Comparison of ENCODE assay signal across 1 cellular context in the genomic region with DNA sequence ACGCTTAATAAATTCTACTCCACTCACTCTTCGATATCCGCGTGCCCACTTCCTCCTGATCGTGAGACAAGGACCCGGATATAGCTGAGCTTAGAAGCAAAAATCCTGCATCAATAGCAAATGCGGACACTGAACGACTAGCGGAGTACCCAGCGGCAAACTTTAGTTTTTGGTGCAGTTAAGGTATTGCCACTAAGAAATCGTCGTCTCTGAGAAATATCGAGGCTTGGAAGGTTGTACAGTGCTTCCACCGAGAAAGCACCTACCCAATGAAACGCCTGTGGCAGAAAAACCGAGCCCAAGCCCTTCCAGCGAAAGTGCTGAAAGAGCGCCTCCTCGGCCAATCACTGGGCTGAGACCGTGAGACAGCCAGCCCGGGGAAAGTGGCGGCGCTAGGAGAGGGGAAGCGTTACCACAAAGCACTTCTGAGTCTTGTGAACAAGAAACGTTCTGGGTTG.
A peak's percentile ranks its signal among the peaks of the same experiment; 100 is the strongest.
TF ChIP-seq lines count a peak whose summit lies in the region.

No MANE protein-coding gene starts in this region.

TF ChIP-seq in SK-N-SH, 30 proteins besides CTCF, POLR2A, EP300 and RAD21 (continued from another document):
- TF ChIP-seq, protein P1, sequence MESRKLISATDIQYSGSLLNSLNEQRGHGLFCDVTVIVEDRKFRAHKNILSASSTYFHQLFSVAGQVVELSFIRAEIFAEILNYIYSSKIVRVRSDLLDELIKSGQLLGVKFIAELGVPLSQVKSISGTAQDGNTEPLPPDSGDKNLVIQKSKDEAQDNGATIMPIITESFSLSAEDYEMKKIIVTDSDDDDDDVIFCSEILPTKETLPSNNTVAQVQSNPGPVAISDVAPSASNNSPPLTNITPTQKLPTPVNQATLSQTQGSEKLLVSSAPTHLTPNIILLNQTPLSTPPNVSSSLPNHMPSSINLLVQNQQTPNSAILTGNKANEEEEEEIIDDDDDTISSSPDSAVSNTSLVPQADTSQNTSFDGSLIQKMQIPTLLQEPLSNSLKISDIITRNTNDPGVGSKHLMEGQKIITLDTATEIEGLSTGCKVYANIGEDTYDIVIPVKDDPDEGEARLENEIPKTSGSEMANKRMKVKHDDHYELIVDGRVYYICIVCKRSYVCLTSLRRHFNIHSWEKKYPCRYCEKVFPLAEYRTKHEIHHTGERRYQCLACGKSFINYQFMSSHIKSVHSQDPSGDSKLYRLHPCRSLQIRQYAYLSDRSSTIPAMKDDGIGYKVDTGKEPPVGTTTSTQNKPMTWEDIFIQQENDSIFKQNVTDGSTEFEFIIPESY (IDR thresholded peaks at IDR 0.05; ENCODE audit: borderline replicate concordance, low read depth), result no peak
- TF ChIP-seq IRF3 (IDR thresholded peaks at IDR 0.05; ENCODE audit: low read depth, low read length) (no peak), ELF1 (IDR thresholded peaks at IDR 0.05) (no peak; the same call in 1 of the 2 replicates), FOSL2 (IDR thresholded peaks at IDR 0.05; ENCODE audit: borderline replicate concordance, low read depth) (no peak), GABPA (IDR thresholded peaks at IDR 0.05; ENCODE audit: low read depth) (no peak; the same call in 1 of the 2 replicates), CHD2 (IDR thresholded peaks at IDR 0.05; ENCODE audit: low read length, partially characterized antibody) (no peak), YY1 (IDR thresholded peaks at IDR 0.05; ENCODE audit: low read depth) (peak; percentile 35; the same call in 1 of the 2 replicates), PBX3 (IDR thresholded peaks at IDR 0.05) (no peak)
TF ChIP-seq in SK-N-SH: peak in this region for 3.
